In the genomic region with DNA sequence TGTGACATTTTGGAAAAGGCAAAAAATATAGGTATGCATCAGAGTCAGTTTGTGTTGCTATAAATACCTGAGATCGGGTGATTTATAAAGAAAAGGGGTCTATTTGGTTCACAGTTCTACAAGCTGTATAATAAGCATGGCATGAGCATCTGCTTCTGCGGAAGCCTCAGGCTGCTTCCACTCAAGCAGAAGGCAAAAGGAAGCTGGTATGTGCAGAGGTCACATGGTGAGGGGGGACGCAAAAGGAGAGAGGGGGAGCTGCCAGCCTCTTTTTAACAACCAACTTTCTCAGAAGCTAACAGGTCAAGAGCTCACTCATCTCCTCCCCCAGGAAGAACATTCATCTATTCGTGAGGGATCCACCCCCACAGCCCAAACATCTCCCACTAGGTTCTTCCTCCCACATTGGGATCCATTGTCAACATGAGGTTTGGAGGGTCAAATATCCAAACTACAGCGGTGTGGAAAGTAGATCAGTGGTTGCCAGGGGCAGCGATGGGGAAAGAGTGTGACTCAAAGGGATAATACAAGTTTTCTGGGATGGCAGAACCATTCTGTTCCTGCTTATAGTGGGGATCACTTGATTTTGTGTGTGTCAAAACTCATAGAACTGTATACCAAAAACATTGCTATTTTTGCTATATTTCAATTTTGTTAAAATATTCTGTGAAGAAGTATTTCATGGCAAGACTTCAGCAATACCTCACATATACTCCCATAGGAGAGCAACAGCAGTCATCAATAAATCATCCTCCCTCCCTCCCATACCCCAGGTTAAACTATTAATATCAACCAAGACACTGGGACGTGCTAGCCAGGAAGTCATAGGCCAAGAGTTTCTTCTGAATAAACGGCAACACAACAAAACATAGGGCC, we compare ENCODE assay signal across 19 cellular contexts. TPM values are rescaled to one million over a fixed set of nuclear protein-coding genes. Genes with fewer than 3 reads are reported as not detected.
A peak's percentile ranks its signal among the peaks of the same experiment; 100 is the strongest.
DNase-seq lines count a peak whose midpoint lies in the region; ATAC-seq lines count a peak whose summit lies in the region.
"Had no signal": no experiment of that assay in that cellular context is flagged by ENCODE, and none has a peak within 500 bp of the region (broad histone marks: within the 10 kb centered on the region; RNA-seq: fewer than 3 reads in every experiment).

No MANE protein-coding gene starts in this region.

- no peak for ATAC-seq in HG03342 (IDR thresholded peaks at IDR 0.05; ENCODE audit: unreplicated experiment)
- ATAC-seq: naive thymus-derived CD8-positive, alpha-beta T cell; stimulated activated effector memory CD8-positive, alpha-beta T cell treated with anti-CD3 and anti-CD28 coated beads, Interleukin-12 subunit alpha, Interleukin-12 subunit beta, amount 100 ng/mL, for 72 hours had no signal

- no peaks in the 10 kb centered on the region for H3K36me3 ChIP-seq in skeletal muscle tissue (ENCODE audit: control insufficient read depth in 3 of 3, insufficient read depth in 3 of 3, low read length in 3 of 3)
- H3K36me3 ChIP-seq: BLaER1, prostate gland, thyroid gland had no signal

- H3K27ac ChIP-seq in skeletal muscle tissue (ENCODE audit: low read depth, low read length), result peak overlapping the region; percentile 48
- H3K27ac ChIP-seq: BLaER1, prostate gland, thyroid gland, VCaP had no signal

- no peak overlapping the region for H3K9ac ChIP-seq in skeletal muscle tissue (ENCODE audit: low read depth in 1 of 3, low read length in 3 of 3)
- H3K9ac ChIP-seq: BLaER1 had no signal

- no peaks in the 10 kb centered on the region for H3K9me3 ChIP-seq in skeletal muscle tissue (ENCODE audit: control insufficient read depth in 3 of 3, low read length in 3 of 3)
- H3K9me3 ChIP-seq: BLaER1, prostate gland, thyroid gland had no signal

- H3K27me3 ChIP-seq in skeletal muscle tissue (ENCODE audit: control insufficient read depth in 3 of 3, insufficient read depth in 3 of 3, low read length in 3 of 3), result no peaks in the 10 kb centered on the region
- H3K27me3 ChIP-seq: BLaER1, thyroid gland had no signal

- H3K4me1 ChIP-seq in skeletal muscle tissue (ENCODE audit: control insufficient read depth in 3 of 3, insufficient read depth in 3 of 3, low read length in 3 of 3), result peaks cover 21 to 39% (median 36%) of the 10 kb centered on the region in 3 donors
- H3K4me1 ChIP-seq: prostate gland, thyroid gland had no signal

- DNase-seq in HK-2 (ENCODE audit: unreplicated experiment) (peak; percentile 24), astrocyte of the hippocampus (ENCODE audit: low read depth, low spot score) (peak; percentile 49), kidney glomerular epithelial cell (lab: John Stamatoyannopoulos, UW) (peak; percentile 81), NCI-H748 treated with DMSO at 0.1 percent for 48 hours (lab: John Stamatoyannopoulos, UW) (no peak), NCI-H2107 treated with DMSO at 0.1 percent for 48 hours (lab: John Stamatoyannopoulos, UW; ENCODE audit: unreplicated experiment) (no peak)
- DNase-seq: amniotic stem cell; Kasumi-1; mammary epithelial cell; naive thymus-derived CD8-positive, alpha-beta T cell; NCI-H1417 treated with DMSO at 0.1 percent for 48 hours; Right ventricle myocardium superior; stimulated activated CD4-positive, alpha-beta T cell treated with anti-CD3 and anti-CD28 coated beads, Interleukin-12 subunit alpha, Interleukin-12 subunit beta, amount 100 ng/mL, for 4 hours had no signal

- H3K4me3 ChIP-seq in skeletal muscle tissue (ENCODE audit: low read length in 3 of 3), result no peak overlapping the region
- H3K4me3 ChIP-seq: BLaER1, prostate gland, thyroid gland had no signal

RNA-seq across cellular contexts. Expression of gene FAM50B, which starts 9.9 kb away (rescaled TPM):
- total RNA-seq in skeletal muscle tissue, result 12.0 TPM

Comparison
In these comparisons a context has a peak if more than half of its experiments do, and no peak if none do; other contexts are left out.
1. DNase-seq: peak in HK-2 (single experiment), astrocyte of the hippocampus (single experiment) and kidney glomerular epithelial cell (single experiment); none in NCI-H748 treated with DMSO at 0.1 percent for 48 hours (single experiment) and NCI-H2107 treated with DMSO at 0.1 percent for 48 hours (single experiment).